8 cellular contexts compared by ENCODE assay signal in genomic region chr2:210171309-210172218, GRCh38. TPM values are rescaled to one million over a fixed set of nuclear protein-coding genes. Genes with fewer than 3 reads are reported as not detected.
DNase-seq lines count a peak whose midpoint lies in the region; ATAC-seq and TF ChIP-seq lines count a peak whose summit lies in the region.

TSS of gene KANSL1L (minus strand) at chr2:210171409. CDS start at chr2:210154582, 16,827 bp downstream.

- H3K4ac ChIP-seq in IMR-90 (ENCODE audit: low read depth, low read length), result peak within 1 kb of the TSS; percentile 93

- H2BK20ac ChIP-seq in IMR-90 (ENCODE audit: low read depth, low read length), result no peak within 1 kb of the TSS

- peak within 1 kb of the TSS; percentile 86 for H2AK9ac ChIP-seq in IMR-90 (replicated peaks; ENCODE audit: low read depth, low read length, poor library complexity)

- dilution Hi-C loops in IMR-90 (cut with HindIII; ENCODE audit: low sequenced_read_pairs, unreplicated experiment), result no loop called here

- H3K18ac ChIP-seq in IMR-90 (ENCODE audit: low read depth, low read length), result peak within 1 kb of the TSS; percentile 62

- no peaks in the 10 kb centered on the region; a peak in 2 of 4 replicates for H3K79me1 ChIP-seq in IMR-90 (ENCODE audit: low read depth in 1 of 2, low read length in 2 of 2)

- DNase-seq in DMS 273 treated with DMSO at 0.1 percent for 48 hours (lab: John Stamatoyannopoulos, UW) (peak; percentile 91), IMR-90 (peak; percentile 94), OCI-LY7 (ENCODE audit: low spot score) (peak; percentile 97), activated T-cell treated with anti-CD3 and anti-CD28 coated beads for 48 hours (ENCODE audit: low read depth) (peak; percentile 97), epithelial cell of prostate (ENCODE audit: low read depth, low spot score) (peak; percentile 70), mucosa of gallbladder (ENCODE audit: low spot score) (peak; percentile 99)
- peak; percentile 97 for DNase-seq in stimulated activated CD8-positive, alpha-beta memory T cell treated with anti-CD3 and anti-CD28 coated beads, Interleukin-4, amount 100 ng/mL, for 24 hours (ENCODE audit: low read depth)

- peak within 1 kb of the TSS; percentile 93 for H3K9ac ChIP-seq in IMR-90 (ENCODE audit: low read depth, low read length)

- H2BK120ac ChIP-seq in IMR-90 (ENCODE audit: low read depth, low read length), result peak within 1 kb of the TSS; percentile 68

- H3K79me2 ChIP-seq in OCI-LY7 (ENCODE audit: insufficient read depth, low read depth, low read length), result peaks cover 46% of the 10 kb centered on the region

- in situ Hi-C loops in IMR-90 (cut with MboI; ENCODE audit: low sequenced_read_pairs), result loop anchor here (10.0 kb wide), 1 partner anchor 177 kb away; no protein-coding TSS in a partner anchor

- no peaks in the 10 kb centered on the region for H3K9me2 ChIP-seq in OCI-LY7 (ENCODE audit: insufficient read depth, low read length)

- H3K9me1 ChIP-seq in IMR-90 (ENCODE audit: insufficient read depth, low read length), result no peaks in the 10 kb centered on the region

- peak within 1 kb of the TSS; percentile 96 for H3K23ac ChIP-seq in IMR-90 (ENCODE audit: low read depth, low read length)

- peak within 1 kb of the TSS; percentile 95 for H2BK5ac ChIP-seq in IMR-90 (ENCODE audit: low read depth, low read length, poor library complexity, severe bottlenecking)

- TF ChIP-seq CTCF in IMR-90 (conservative IDR thresholded peaks at IDR 0.05; ENCODE audit: low read depth, low read length) (no peak), OCI-LY7 (conservative IDR thresholded peaks at IDR 0.05; ENCODE audit: low read length) (0 out of 2 replicates have a peak, but pooled peaks have one; percentile 15)

- no peaks in the 10 kb centered on the region for H3K4me1 ChIP-seq in IMR-90 (ENCODE audit: control insufficient read depth, insufficient read depth, low read length)
- peaks cover 34% of the 10 kb centered on the region for H3K4me1 ChIP-seq in OCI-LY7 (ENCODE audit: insufficient read depth, low read length, poor library complexity, severe bottlenecking)

- peak; percentile 57 for TF ChIP-seq POLR2A in IMR-90 (IDR thresholded peaks at IDR 0.05; ENCODE audit: low read depth, low read length)

- H3K4me3 ChIP-seq in IMR-90 (ENCODE audit: insufficient read depth, low read depth, low read length), result peak within 1 kb of the TSS; percentile 78
- peak within 1 kb of the TSS; percentile 98 for H3K4me3 ChIP-seq in OCI-LY7 (ENCODE audit: low read depth, low read length, poor library complexity, severe bottlenecking)

- peak within 1 kb of the TSS; percentile 97 for H3K56ac ChIP-seq in IMR-90 (ENCODE audit: extremely low read depth, insufficient read depth, low read length)

- no peaks in the 10 kb centered on the region for H4K20me1 ChIP-seq in IMR-90 (ENCODE audit: insufficient read depth, low read length)
- no peaks in the 10 kb centered on the region for H4K20me1 ChIP-seq in OCI-LY7 (ENCODE audit: insufficient read depth, low read length)

- peak within 1 kb of the TSS; percentile 47 to 82 for H4K8ac ChIP-seq in IMR-90 (ENCODE audit: low read depth in 2 of 2, low read length in 2 of 2)

- H4K5ac ChIP-seq in IMR-90 (ENCODE audit: low read depth, low read length), result peak within 1 kb of the TSS; percentile 35

- 0% methylated on average over 12 of the region's 67 CpGs; no CpG with 5 or more reads in 1 of the 2 experiments for WGBS in IMR-90 (ENCODE audit: extremely low coverage in 2 of 2, insufficient read length in 1 of 2), 2 experiments

- POLR2A ChIA-PET in IMR-90 (lab: Charles Lee; ENCODE audit: unreplicated experiment), result interaction anchor here (0.6 to 0.7 kb wide), 3 partner anchors 39 to 637 kb away, joined by 4 to 6 read pairs (median 4); no protein-coding TSS in a partner anchor
- POLR2A ChIA-PET in OCI-LY7 (lab: Charles Lee), result interaction anchor here (0.5 to 2.6 kb wide), 12 partner anchors 8 to 1911 kb away, joined by 3 to 14 read pairs (median 3); partner anchors contain the start of gene PIKFYVE

- H4K91ac ChIP-seq in IMR-90 (ENCODE audit: insufficient read depth, low read depth, low read length), result peak within 1 kb of the TSS; percentile 76

- H3K27ac ChIP-seq in IMR-90 (ENCODE audit: insufficient read depth, low read length), result peak within 1 kb of the TSS; percentile 97
- peak within 1 kb of the TSS; percentile 90 for H3K27ac ChIP-seq in OCI-LY7 (ENCODE audit: low read depth, low read length, poor library complexity, severe bottlenecking)
- peak within 1 kb of the TSS; percentile 95 for H3K27ac ChIP-seq in epithelial cell of prostate

- BruUV-seq in IMR-90 (replicated peaks; lab: Mats Ljungman, UMichigan) (no TSS peak), OCI-LY7 (replicated peaks; lab: Mats Ljungman, UMichigan) (TSS peak; percentile 85)

- H3K4me2 ChIP-seq in IMR-90 (ENCODE audit: low read depth, low read length), result peak within 1 kb of the TSS; percentile 96
- H3K4me2 ChIP-seq in OCI-LY7 (ENCODE audit: low read length), result peak within 1 kb of the TSS; percentile 97

- H3K36me3 ChIP-seq in IMR-90 (ENCODE audit: control insufficient read depth, insufficient read depth, low read length), result no peaks in the 10 kb centered on the region
- H3K36me3 ChIP-seq in OCI-LY7 (ENCODE audit: insufficient read depth, low read length), result peaks cover 3% of the 10 kb centered on the region; the same call in 1 of the 2 replicates

- CTCF ChIA-PET in IMR-90 (lab: Yijun Ruan, JAX), result interaction anchor here (0.8 kb wide), 1 partner anchor 23 kb away, joined by 6 read pairs; no protein-coding TSS in a partner anchor
- CTCF ChIA-PET in OCI-LY7 (lab: Charles Lee; ENCODE audit: unreplicated experiment), result no interaction called here

- peak within 1 kb of the TSS; percentile 75; the same call in 2 of the 3 replicates for H2BK15ac ChIP-seq in IMR-90 (ENCODE audit: low read depth, low read length)

- no peak for TF ChIP-seq RAD21 in IMR-90 (IDR thresholded peaks at IDR 0.05; ENCODE audit: low read length)

- ATAC-seq in GM21529 (IDR thresholded peaks at IDR 0.05; ENCODE audit: unreplicated experiment) (peak; percentile 71), IMR-90 (ENCODE audit: low read depth) (peak; percentile 93)

- no peaks in the 10 kb centered on the region for H3K27me3 ChIP-seq in IMR-90 (ENCODE audit: control insufficient read depth, insufficient read depth, low read length)

- peak within 1 kb of the TSS; percentile 91 for H3K14ac ChIP-seq in IMR-90 (replicated peaks; ENCODE audit: low read depth, low read length)

- intact Hi-C loops in IMR-90 (cut with micrococcal nuclease) (loop anchor here (2.0 to 5.0 kb wide), 2 partner anchors 79 to 99 kb away; no protein-coding TSS in a partner anchor), OCI-LY7 (cut with micrococcal nuclease; ENCODE audit: unreplicated experiment) (loop anchor here (1.0 to 5.0 kb wide), 3 partner anchors 169 to 1904 kb away; partner anchors contain the start of genes LANCL1, PIKFYVE and RPE)

- H2AK5ac ChIP-seq in IMR-90 (ENCODE audit: low read depth, low read length), result peak within 1 kb of the TSS; percentile 30; the same call in 1 of the 2 replicates

- H3K9me3 ChIP-seq in IMR-90 (ENCODE audit: control insufficient read depth, insufficient read depth, low read length) (no peaks in the 10 kb centered on the region), OCI-LY7 (ENCODE audit: low read length) (no peaks in the 10 kb centered on the region)

- H2AFZ ChIP-seq in IMR-90 (replicated peaks; ENCODE audit: low read length, poor library complexity) (peak within 1 kb of the TSS; percentile 98), OCI-LY7 (ENCODE audit: low read length) (peak within 1 kb of the TSS; percentile 62)

TF ChIP-seq in IMR-90, 13 proteins besides CTCF, POLR2A, EP300 and RAD21:
- TF ChIP-seq MAZ (IDR thresholded peaks at IDR 0.05; ENCODE audit: borderline replicate concordance, low read depth, low read length), result peak; percentile 40; the same call in 1 of the 2 replicates
- no peak for TF ChIP-seq CEBPB (IDR thresholded peaks at IDR 0.05; ENCODE audit: low read depth, low read length)

RNA-seq across cellular contexts. Expression of gene KANSL1L, which starts in this region (rescaled TPM):
- total RNA-seq in IMR-90 (2012; rRNA removed) (7.2 and 8.1 TPM in 2 replicates), OCI-LY7 (2022) (22.0 and 29.6 TPM in 2 replicates), mucosa of gallbladder (58.3 TPM)
- 2.0 and 3.1 TPM in 2 replicates for polyA plus RNA-seq in IMR-90 (2012; rRNA removed)
- polyA plus RNA-seq in IMR-90 (2012; cell fraction: cytosol; rRNA removed), result 0.36 and 0.45 TPM in 2 replicates
- 0.45 and 7.2 TPM in 2 replicates for polyA plus RNA-seq in IMR-90 (2012; cell fraction: nucleus; rRNA removed; ENCODE audit: low replicate concordance)
- 22.8 and 22.9 TPM in 2 replicates for total RNA-seq in OCI-LY7 (2014; rRNA removed; shearing (Covaris generic))

Comparison
In these comparisons a context has a peak if more than half of its experiments do, and no peak if none do; other contexts are left out.
1. Peak in every context shown above with its lines: DNase-seq, ATAC-seq, H3K4me3 ChIP-seq and H3K27ac ChIP-seq.